ENCODE assay signal across 21 cellular contexts in genomic region chr2:59217360-59217759, GRCh38.
"Had no signal": no experiment of that assay in that cellular context is flagged by ENCODE, and none has a peak within 500 bp of the region (broad histone marks: within the 10 kb centered on the region; RNA-seq: fewer than 3 reads in every experiment).

No MANE protein-coding gene starts in this region.

- H3K27ac ChIP-seq: hepatocyte, left ventricle myocardium inferior, lower lobe of right lung, neural progenitor cell, ovary, right atrium auricular region, suprapubic skin, thyroid gland had no signal

- H3K9me3 ChIP-seq: left ventricle myocardium inferior, lower lobe of right lung, ovary, right atrium auricular region, suprapubic skin, thyroid gland had no signal

- H3K36me3 ChIP-seq: left ventricle myocardium inferior, lower lobe of right lung, neural progenitor cell, ovary, right atrium auricular region, suprapubic skin, thyroid gland had no signal

- ATAC-seq: left cardiac atrium; lower lobe of right lung; natural killer cell; stimulated activated effector memory CD8-positive, alpha-beta T cell treated with anti-CD3 and anti-CD28 coated beads, Interleukin-12 subunit alpha, Interleukin-12 subunit beta, amount 100 ng/mL, for 72 hours; stimulated activated naive CD8-positive, alpha-beta T cell treated with anti-CD3 and anti-CD28 coated beads, Interleukin-15, Interleukin-2, amounts not matched to agents 100 U/mL and 50 U/mL, for 24 hours had no signal

- H3K4me1 ChIP-seq: left ventricle myocardium inferior, lower lobe of right lung, neural progenitor cell, right atrium auricular region, suprapubic skin, thyroid gland had no signal

- H3K4me3 ChIP-seq: hepatocyte, left ventricle myocardium inferior, lower lobe of right lung, neural progenitor cell, ovary, right atrium auricular region, suprapubic skin, thyroid gland had no signal

- H3K27me3 ChIP-seq: hepatocyte, neural progenitor cell, ovary, right atrium auricular region, suprapubic skin, thyroid gland had no signal

- DNase-seq: effector CD4-positive, alpha-beta T cell; foreskin melanocyte; head of caudate nucleus; kidney; left cardiac atrium; left ventricle myocardium inferior; lower lobe of right lung; natural killer cell; nucleus accumbens; ovary; small intestine; stimulated activated CD4-positive, alpha-beta T cell treated with anti-CD3 and anti-CD28 coated beads, Interleukin-12 subunit alpha, Interleukin-12 subunit beta, amount 100 ng/mL, for 4 hours; stimulated activated CD4-positive, alpha-beta T cell treated with anti-CD3 and anti-CD28 coated beads, Interleukin-4, amount 100 ng/mL, for 1 hour; stimulated activated CD8-positive, alpha-beta memory T cell treated with anti-CD3 and anti-CD28 coated beads, Interleukin-4, amount 100 ng/mL, for 48 hours; stimulated activated naive CD8-positive, alpha-beta T cell treated with anti-CD3 and anti-CD28 coated beads, Interleukin-15, Interleukin-2, amounts not matched to agents 100 U/mL and 50 U/mL, for 24 hours; thyroid gland had no signal
